ENCODE assay signal across 8 cellular contexts in the genomic region with DNA sequence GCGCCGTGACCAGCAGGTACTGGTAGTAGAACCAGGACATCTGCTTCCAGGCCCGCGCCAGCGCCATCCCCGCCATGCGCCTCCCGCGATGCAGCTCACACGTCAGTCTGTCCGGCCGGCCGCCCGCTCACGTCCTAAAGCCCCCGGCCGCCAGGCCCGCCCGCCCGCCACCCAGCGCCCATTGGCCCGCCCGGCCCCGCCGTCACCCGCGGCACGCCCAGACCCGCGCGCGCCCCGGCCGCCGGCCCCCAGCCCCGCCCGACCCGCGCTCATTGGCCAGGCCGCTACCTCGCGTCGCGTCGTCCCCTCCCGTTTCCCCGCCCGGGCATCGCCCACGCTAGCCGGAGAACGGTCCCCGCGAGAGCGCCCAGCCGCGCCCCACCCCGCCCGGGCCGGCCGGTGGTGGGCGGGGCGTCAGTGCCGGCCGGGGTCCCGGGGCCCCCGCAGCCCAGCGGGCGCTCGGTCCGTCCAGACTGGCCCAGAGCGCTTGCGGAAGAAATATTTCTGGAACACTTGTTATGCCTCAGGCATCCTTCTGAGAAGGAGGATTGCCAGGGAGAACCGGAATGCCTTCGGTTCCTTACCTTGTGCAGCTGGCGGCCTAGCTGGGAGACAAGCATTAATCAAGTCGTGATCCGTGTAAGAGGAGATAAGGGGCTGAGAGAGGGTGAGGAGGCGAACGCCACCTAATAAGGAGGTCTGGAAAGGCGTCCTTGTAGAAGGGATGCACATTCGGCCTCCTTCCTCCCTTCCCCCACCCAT. TPM values are rescaled to one million over a fixed set of nuclear protein-coding genes. Genes with fewer than 3 reads are reported as not detected.
DNase-seq lines count a peak whose midpoint lies in the region; FAIRE-seq and TF ChIP-seq lines count a peak whose summit lies in the region.

A gene with protein sequence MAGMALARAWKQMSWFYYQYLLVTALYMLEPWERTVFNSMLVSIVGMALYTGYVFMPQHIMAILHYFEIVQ (minus strand): TSS at position 109 of the 762 bp plus-strand sequence. CDS start 33 bp downstream, at position 76.

- no peaks in the 10 kb centered on the region for H3K27me3 Mint-ChIP-seq in activated naive CD4-positive, alpha-beta T cell treated with anti-CD3 and anti-CD28 coated beads for 36 hours (ENCODE audit: low read depth)

- no peak for TF ChIP-seq CTCF in HFF-Myc (IDR thresholded peaks at IDR 0.05; ENCODE audit: low read depth, low read length, missing control alignments)

- H3K27ac Mint-ChIP-seq in activated naive CD4-positive, alpha-beta T cell treated with anti-CD3 and anti-CD28 coated beads for 36 hours = peak within 1 kb of the TSS; percentile 65

- peak within 1 kb of the TSS; percentile 75 for H3K4me3 ChIP-seq in HFF-Myc (replicated peaks; ENCODE audit: low read depth, low read length)

- DNase-seq in GM04504 (ENCODE audit: low read depth) (peak; percentile 81), HFF-Myc (ENCODE audit: extremely low read depth, low read depth) (peak; percentile 45), MV-4-11 (lab: John Stamatoyannopoulos, UW) (peak; percentile 76), SK-N-DZ (ENCODE audit: low spot score) (peak; percentile 86), frontal cortex (ENCODE audit: low spot score in 2 of 2) (peak; percentile 98), nucleus accumbens (lab: John Stamatoyannopoulos, UW) (peak; percentile 23 to 97 (median 90)), superior temporal gyrus (ENCODE audit: extremely low spot score) (peak; percentile 86)
- peak; percentile 92 for DNase-seq in activated naive CD4-positive, alpha-beta T cell treated with anti-CD3 and anti-CD28 coated beads for 36 hours

- intact Hi-C loops in activated naive CD4-positive, alpha-beta T cell treated with anti-CD3 and anti-CD28 coated beads for 36 hours (cut with micrococcal nuclease) = loop anchor here (1.0 to 5.0 kb wide), 10 partner anchors 75 to 1855 kb away; a partner anchor contains a TSS

- CTCF ChIA-PET in activated naive CD4-positive, alpha-beta T cell treated with anti-CD3 and anti-CD28 coated beads for 36 hours (lab: Charles Lee) = interaction anchor here (1.0 kb wide), 1 partner anchor 10 kb away, joined by 3 read pairs; no protein-coding TSS in a partner anchor

- FAIRE-seq in frontal cortex (lab: Jason Lieb, UNC) = no peak

- no peaks in the 10 kb centered on the region for H3K9me3 Mint-ChIP-seq in activated naive CD4-positive, alpha-beta T cell treated with anti-CD3 and anti-CD28 coated beads for 36 hours

- H3K4me3 Mint-ChIP-seq in activated naive CD4-positive, alpha-beta T cell treated with anti-CD3 and anti-CD28 coated beads for 36 hours = peak within 1 kb of the TSS; percentile 87

- no peaks in the 10 kb centered on the region for H3K36me3 Mint-ChIP-seq in activated naive CD4-positive, alpha-beta T cell treated with anti-CD3 and anti-CD28 coated beads for 36 hours (ENCODE audit: low read depth)

- peaks cover 16% of the 10 kb centered on the region for H3K4me1 Mint-ChIP-seq in activated naive CD4-positive, alpha-beta T cell treated with anti-CD3 and anti-CD28 coated beads for 36 hours (ENCODE audit: low read depth)

RNA-seq across cellular contexts. Expression of the gene that starts here (rescaled TPM):
- polyA plus RNA-seq in SK-N-DZ (2014; cell fraction: cytosol; rRNA removed) = 15.1 and 22.4 TPM in 2 replicates
- 12.4 and 16.1 TPM in 2 replicates for polyA plus RNA-seq in SK-N-DZ (2014; cell fraction: nucleus; rRNA removed)
- 1 to 10 TPM; 5.8 to 6.2 TPM for total RNA-seq in activated naive CD4-positive, alpha-beta T cell treated with anti-CD3 and anti-CD28 coated beads for 36 hours
- 17.1 TPM for total RNA-seq in frontal cortex

Comparison
In these comparisons a context has a peak if more than half of its experiments do, and no peak if none do; other contexts are left out.
1. Peak in every context shown above with its lines: DNase-seq and H3K4me3 ChIP-seq.
2. DNase-seq: peak in every context shown above with its lines; median percentile 98 in frontal cortex; 92 in activated naive CD4-positive, alpha-beta T cell treated with anti-CD3 and anti-CD28 coated beads for 36 hours; 90 in nucleus accumbens; 86 in SK-N-DZ; 86 in superior temporal gyrus; 81 in GM04504; 76 in MV-4-11; 45 in HFF-Myc.